In the genomic region with DNA sequence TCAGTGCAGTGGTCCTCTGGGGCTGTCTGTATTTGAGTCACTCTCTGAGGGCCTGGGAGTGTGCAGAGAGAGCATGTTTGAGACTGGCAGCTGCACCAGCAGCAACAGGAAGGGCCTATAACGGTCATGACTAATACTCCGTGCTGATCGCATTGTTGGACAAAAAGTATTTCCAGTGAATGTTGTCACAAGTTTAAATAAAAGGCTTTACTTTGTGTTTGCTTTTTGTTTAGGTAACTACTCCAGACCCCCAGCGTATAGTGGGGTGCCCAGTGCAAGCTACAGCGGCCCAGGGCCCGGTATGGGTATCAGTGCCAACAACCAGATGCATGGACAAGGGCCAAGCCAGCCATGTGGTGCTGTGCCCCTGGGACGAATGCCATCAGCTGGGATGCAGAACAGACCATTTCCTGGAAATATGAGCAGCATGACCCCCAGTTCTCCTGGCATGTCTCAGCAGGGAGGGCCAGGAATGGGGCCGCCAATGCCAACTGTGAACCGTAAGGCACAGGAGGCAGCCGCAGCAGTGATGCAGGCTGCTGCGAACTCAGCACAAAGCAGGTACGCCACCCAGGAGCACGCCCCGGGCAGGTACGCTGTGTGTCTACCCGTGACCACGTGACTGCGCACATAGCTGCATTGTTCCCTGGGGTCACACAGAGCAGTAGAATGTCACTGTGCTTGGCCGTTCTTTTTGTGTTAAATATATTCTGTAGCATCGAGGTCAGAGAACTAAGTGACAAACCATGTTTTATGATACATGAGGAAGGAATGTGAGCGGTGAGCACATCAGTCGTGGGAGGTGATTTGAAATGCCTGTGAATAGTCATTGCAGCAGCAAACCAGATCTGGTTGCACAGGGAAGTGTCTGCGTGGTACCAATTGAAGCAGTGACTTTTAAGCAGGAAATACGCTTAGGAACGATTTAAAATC, we compare ENCODE assay signal across 8 cellular contexts.
DNase-seq lines count a peak whose midpoint lies in the region; TF ChIP-seq lines count a peak whose summit lies in the region.

No MANE protein-coding gene starts in this region.

- H3K27me3 ChIP-seq in dorsolateral prefrontal cortex = no peaks in the 10 kb centered on the region
- H3K27me3 ChIP-seq in mesendoderm (ENCODE audit: insufficient read depth, low read length, poor library complexity) = no peaks in the 10 kb centered on the region
- no peaks in the 10 kb centered on the region for H3K27me3 ChIP-seq in effector memory CD4-positive, alpha-beta T cell (replicated peaks; ENCODE audit: control insufficient read depth, insufficient read depth, low read length, poor library complexity, severe bottlenecking)

- H3K4me3 ChIP-seq in dorsolateral prefrontal cortex (peak overlapping the region in 6 of 59 donors; percentile 2 to 29 (median 14)), mesendoderm (ENCODE audit: low read length) (no peak overlapping the region)
- H3K4me3 ChIP-seq in effector memory CD4-positive, alpha-beta T cell (ENCODE audit: insufficient read depth, low read depth, low read length, poor library complexity, severe bottlenecking) = no peak overlapping the region

- peak overlapping the region; percentile 60 for H2AK5ac ChIP-seq in mesendoderm (ENCODE audit: low read length)

- no peak overlapping the region for H3K4me2 ChIP-seq in mesendoderm (ENCODE audit: low read length)

- H4K5ac ChIP-seq in mesendoderm (ENCODE audit: low read length) = no peak overlapping the region

- no peak overlapping the region for H4K8ac ChIP-seq in mesendoderm (ENCODE audit: low read depth, low read length)

- peak in 3 of 56 donors; percentile 15 to 19 (median 19) for TF ChIP-seq CTCF in dorsolateral prefrontal cortex (IDR thresholded peaks at IDR 0.05 in 54 of 56, conservative IDR thresholded peaks at IDR 0.05 in 2 of 56; ENCODE audit: low read depth in 1 of 56, partially characterized antibody in 56 of 56)

- no peak overlapping the region for H2BK15ac ChIP-seq in mesendoderm (replicated peaks; ENCODE audit: low read depth)

- no CpG with 5 or more reads among the region's 25 CpGs for WGBS in mesendoderm (ENCODE audit: extremely low coverage, insufficient coverage, low lambda C conversion rate)

- H3K36me3 ChIP-seq in mesendoderm (ENCODE audit: control insufficient read depth, insufficient read depth, low read length) = peaks cover 5% of the 10 kb centered on the region
- peaks cover 33% of the 10 kb centered on the region for H3K36me3 ChIP-seq in effector memory CD4-positive, alpha-beta T cell (ENCODE audit: control insufficient read depth, insufficient read depth, low read length)

- no peaks in the 10 kb centered on the region for H3K9me3 ChIP-seq in effector memory CD4-positive, alpha-beta T cell (ENCODE audit: control insufficient read depth, low read length)

- in situ Hi-C loops in ACHN (cut with HindIII; ENCODE audit: low pct_ligation_motif_present, low pct_unique_long_range_greater_than_20kb, low sequenced_read_pairs) = no loop called here

- DNase-seq in ACHN (peak; percentile 94), NCI-H2171 treated with DMSO at 0.1 percent for 48 hours (lab: John Stamatoyannopoulos, UW) (peak; percentile 95), dorsolateral prefrontal cortex (peak; percentile 44 to 84 (median 70)), mesendoderm (peak; percentile 60), NK-92 (lab: John Stamatoyannopoulos, UW; ENCODE audit: unreplicated experiment) (no peak), HuH-7 (ENCODE audit: low spot score) (no peak), NCI-H187 (lab: John Stamatoyannopoulos, UW) (no peak)
- DNase-seq in effector memory CD4-positive, alpha-beta T cell = no peak

- no peak overlapping the region for H2BK5ac ChIP-seq in mesendoderm (ENCODE audit: low read length)

- no peak overlapping the region for H3K4ac ChIP-seq in mesendoderm (ENCODE audit: low read depth, low read length)

- H3K56ac ChIP-seq in mesendoderm (ENCODE audit: low read length) = no peak overlapping the region

- peaks cover 2% of the 10 kb centered on the region for H3K79me1 ChIP-seq in mesendoderm (ENCODE audit: low read length)

- H3K18ac ChIP-seq in mesendoderm (ENCODE audit: low read length) = no peak overlapping the region

- no peak overlapping the region for H3K23ac ChIP-seq in mesendoderm (ENCODE audit: low read length)

- H3K79me2 ChIP-seq in mesendoderm (ENCODE audit: control insufficient read depth, insufficient read depth, low read length) = no peaks in the 10 kb centered on the region

- no peak overlapping the region for H2BK120ac ChIP-seq in mesendoderm (ENCODE audit: low read depth, low read length)

- intact Hi-C loops in dorsolateral prefrontal cortex (cut with DNase I) = no loop called here

- H3K4me1 ChIP-seq in mesendoderm (ENCODE audit: control insufficient read depth, low read depth, low read length) = peaks cover 13% of the 10 kb centered on the region
- no peaks in the 10 kb centered on the region for H3K4me1 ChIP-seq in effector memory CD4-positive, alpha-beta T cell (ENCODE audit: control insufficient read depth, insufficient read depth, low read length, poor library complexity, severe bottlenecking)

- H3K27ac ChIP-seq in dorsolateral prefrontal cortex = peak overlapping the region in 57 of 59 donors; percentile 6 to 88 (median 70)
- H3K27ac ChIP-seq in mesendoderm (ENCODE audit: low read depth, low read length) = no peak overlapping the region
- H3K27ac ChIP-seq in effector memory CD4-positive, alpha-beta T cell (ENCODE audit: insufficient read depth, low read length, poor library complexity, severe bottlenecking) = no peak overlapping the region

- H3K9ac ChIP-seq in mesendoderm (ENCODE audit: low read length) = peak overlapping the region; percentile 22

Comparison
In these comparisons a context has a peak if more than half of its experiments do, and no peak if none do; other contexts are left out.
1. DNase-seq: peak in ACHN (single experiment), NCI-H2171 treated with DMSO at 0.1 percent for 48 hours (single experiment), dorsolateral prefrontal cortex (10 of 10) and mesendoderm (single experiment); none in NK-92 (single experiment), effector memory CD4-positive, alpha-beta T cell (0 of 3), HuH-7 (single experiment) and NCI-H187 (0 of 2).
2. H3K27ac ChIP-seq: peak in dorsolateral prefrontal cortex (57 of 59); none in mesendoderm (single experiment) and effector memory CD4-positive, alpha-beta T cell (single experiment).